In genomic region chr10:44850356-44850934, GRCh38 we compare ENCODE assay signal across 15 cellular contexts.
DNase-seq lines count a peak whose midpoint lies in the region; TF ChIP-seq lines count a peak whose summit lies in the region.
"Had no signal": no experiment of that assay in that cellular context is flagged by ENCODE, and none has a peak within 500 bp of the region (broad histone marks: within the 10 kb centered on the region; RNA-seq: fewer than 3 reads in every experiment).

No MANE protein-coding gene starts in this region.

- intact Hi-C loops in prostate gland (cut with DNase I), result loop anchor here (10.0 kb wide), 1 partner anchor 176 kb away; no protein-coding TSS in a partner anchor

- no peak for TF ChIP-seq CTCF in prostate gland (IDR thresholded peaks at IDR 0.05)

- 54% methylated on average over 8 of the region's 8 CpGs for WGBS in prostate gland

- H3K4me3 ChIP-seq in prostate gland, result no peak overlapping the region
- H3K4me3 ChIP-seq: A549, GM23248 had no signal

- no peaks in the 10 kb centered on the region for H3K4me1 ChIP-seq in prostate gland (replicated peaks)
- H3K4me1 ChIP-seq: A549, BE2C had no signal

- no peak overlapping the region for H3K27ac ChIP-seq in prostate gland
- H3K27ac ChIP-seq: A549, GM23248 had no signal

- no peaks in the 10 kb centered on the region for H3K9me3 ChIP-seq in prostate gland
- H3K9me3 ChIP-seq: A549, BE2C had no signal

- no peak for TF ChIP-seq POLR2A in prostate gland (IDR thresholded peaks at IDR 0.05)

- peak; percentile 55 for DNase-seq in M059J (ENCODE audit: low read depth)
- DNase-seq in islet precursor cell, result peak; percentile 37
- peak; percentile 57 for DNase-seq in prostate gland (ENCODE audit: low spot score)
- no peak for DNase-seq in stimulated activated CD4-positive, alpha-beta T cell treated with anti-CD3 and anti-CD28 coated beads, Interleukin-2, amount 100 ng/mL, for 48 hours
- no peak for DNase-seq in cerebellar nuclear complex (lab: John Stamatoyannopoulos, UW)
- no peak for DNase-seq in iPS-NIHi7 (ENCODE audit: extremely low spot score)
- DNase-seq in stimulated activated naive CD4-positive, alpha-beta T cell treated with Interleukin-2 at 50 U/mL for 16 hours (lab: John Stamatoyannopoulos, UW), result no peak
- DNase-seq: BE2C; CD8-positive, alpha-beta T cell; COR-L47; DMS153; DMS79 treated with DMSO at 0.1 percent for 48 hours; EL; GM23248 had no signal

- H3K36me3 ChIP-seq in prostate gland, result no peaks in the 10 kb centered on the region
- H3K36me3 ChIP-seq: BE2C had no signal

- no peaks in the 10 kb centered on the region for H3K27me3 ChIP-seq in prostate gland (replicated peaks; ENCODE audit: insufficient read depth)
- H3K27me3 ChIP-seq: BE2C had no signal

Comparison
In these comparisons a context has a peak if more than half of its experiments do, and no peak if none do; other contexts are left out.
1. DNase-seq: peak in M059J (single experiment), islet precursor cell (single experiment) and prostate gland (single experiment); none in stimulated activated CD4-positive, alpha-beta T cell treated with anti-CD3 and anti-CD28 coated beads, Interleukin-2, amount 100 ng/mL, for 48 hours (0 of 2), cerebellar nuclear complex (0 of 2), iPS-NIHi7 (single experiment) and stimulated activated naive CD4-positive, alpha-beta T cell treated with Interleukin-2 at 50 U/mL for 16 hours (single experiment).